ENCODE assay signal across 9 cellular contexts in the genomic region with DNA sequence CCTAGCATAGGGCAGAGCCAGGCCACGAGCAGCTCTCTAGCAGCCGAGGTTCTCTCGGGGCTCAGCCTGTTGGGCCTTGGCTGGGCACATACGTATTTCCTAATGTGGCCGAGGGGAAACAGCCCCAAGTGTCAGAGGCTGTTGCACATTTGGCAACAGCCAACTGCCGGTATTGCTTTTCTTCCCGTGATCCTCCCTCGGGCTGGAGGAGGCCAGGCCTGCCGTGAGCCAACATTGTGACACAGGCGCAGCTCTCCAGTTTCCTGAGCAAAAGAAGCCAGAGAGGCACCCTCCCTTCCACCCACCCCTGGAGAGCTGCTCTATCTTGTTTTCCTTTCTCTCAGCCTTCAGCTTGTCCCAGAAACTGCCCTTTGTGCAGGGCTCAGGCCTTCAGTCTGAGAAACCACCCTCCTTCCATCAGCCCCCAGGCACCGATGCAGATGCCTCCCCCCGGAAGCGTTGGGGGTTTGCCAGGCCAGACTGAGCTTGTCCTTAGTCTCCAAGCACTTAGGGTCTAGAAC. TPM values are rescaled to one million over a fixed set of nuclear protein-coding genes. Genes with fewer than 3 reads are reported as not detected.
DNase-seq lines count a peak whose midpoint lies in the region; ATAC-seq, FAIRE-seq and TF ChIP-seq lines count a peak whose summit lies in the region.
"Had no signal": no experiment of that assay in that cellular context is flagged by ENCODE, and none has a peak within 500 bp of the region (broad histone marks: within the 10 kb centered on the region; RNA-seq: fewer than 3 reads in every experiment).

No MANE protein-coding gene starts in this region.

- H3K27ac ChIP-seq in H9 (ENCODE audit: insufficient read length, low read depth, low read length), result no peak overlapping the region
- peak overlapping the region; percentile 93 to 98 for H3K27ac ChIP-seq in breast epithelium

- H3K4me3 Mint-ChIP-seq in H9, result no peak overlapping the region; a peak in 1 of 5 replicates

- no peak overlapping the region for H3K9ac ChIP-seq in H9 (ENCODE audit: extremely low read depth, insufficient read length, low read length)

- H3T11ph ChIP-seq in H9 (ENCODE audit: low read length), result no peak overlapping the region

- H4K8ac ChIP-seq in H9 (replicated peaks; ENCODE audit: insufficient read length, low read depth, low read length), result no peak overlapping the region

- H4K20me1 ChIP-seq in H9 (ENCODE audit: control insufficient read depth, insufficient read depth, insufficient read length), result peaks cover 2% of the 10 kb centered on the region

- H3K4me2 ChIP-seq in H9 (ENCODE audit: insufficient read depth, insufficient read length, low read length), result no peak overlapping the region

- no peak overlapping the region for H3K4ac ChIP-seq in H9 (ENCODE audit: low read depth, low read length)

- no peaks in the 10 kb centered on the region for H3K9me3 ChIP-seq in H9 (ENCODE audit: control insufficient read depth, low read depth, low read length)
- no peaks in the 10 kb centered on the region for H3K9me3 ChIP-seq in breast epithelium

- no peaks in the 10 kb centered on the region for H3K36me3 Mint-ChIP-seq in H9 (ENCODE audit: insufficient read depth in 1 of 3, low read depth in 3 of 3)
- H3K36me3 Mint-ChIP-seq in activated naive CD4-positive, alpha-beta T cell treated with anti-CD3 and anti-CD28 coated beads, Interleukin-2, amount 50 U/mL, for 72 hours, result no peaks in the 10 kb centered on the region

- DNase-seq in H9 (no peak), breast epithelium (ENCODE audit: low spot score in 2 of 2) (peak; percentile 69 to 87), hypothalamus (lab: John Stamatoyannopoulos, UW) (peak in 34 of 51 donors; percentile 13 to 84 (median 58)), sciatic nerve (ENCODE audit: low spot score) (peak; percentile 85), H54 (ENCODE audit: insufficient read length, low spot score) (no peak), NCI-H2029 treated with DMSO at 0.1 percent for 48 hours (lab: John Stamatoyannopoulos, UW) (no peak), DMS79 (lab: John Stamatoyannopoulos, UW) (no peak)
- no peak for DNase-seq in activated naive CD4-positive, alpha-beta T cell treated with anti-CD3 and anti-CD28 coated beads, Interleukin-2, amount 50 U/mL, for 72 hours (ENCODE audit: low spot score in 2 of 2)
- DNase-seq: NCI-H1694 had no signal

- H3K79me2 ChIP-seq in H9 (ENCODE audit: insufficient read depth, low read length), result no peaks in the 10 kb centered on the region

- no peak overlapping the region for H3K56ac ChIP-seq in H9 (ENCODE audit: insufficient read length, low read depth, low read length)

- no peaks in the 10 kb centered on the region for H3K23me2 ChIP-seq in H9 (ENCODE audit: insufficient read length, low read depth, low read length, poor library complexity, severe bottlenecking)

- H3K27me3 Mint-ChIP-seq in H9 (ENCODE audit: low read depth), result peaks cover 3% of the 10 kb centered on the region; the same call in 1 of the 2 replicates

- ATAC-seq in sciatic nerve, result peak; percentile 94
- no peak for ATAC-seq in activated naive CD4-positive, alpha-beta T cell treated with anti-CD3 and anti-CD28 coated beads, Interleukin-2, amount 50 U/mL, for 72 hours

- FAIRE-seq in H54 (lab: Jason Lieb, UNC), result no peak

- H2AFZ ChIP-seq in H9 (ENCODE audit: low read length), result no peak overlapping the region

- no peak overlapping the region for H2BK120ac ChIP-seq in H9 (ENCODE audit: low read depth, low read length, poor library complexity, severe bottlenecking)

- no CpG with 5 or more reads among the region's 13 CpGs for WGBS in H9 (ENCODE audit: extremely low coverage, insufficient read length, low lambda C conversion rate)

- H3K27me3 ChIP-seq in H9 (ENCODE audit: insufficient read depth, low read length) (no peaks in the 10 kb centered on the region), breast epithelium (no peaks in the 10 kb centered on the region)

- TF ChIP-seq POLR2A in breast epithelium (IDR thresholded peaks at IDR 0.05) (no peak), H54 (IDR thresholded peaks at IDR 0.05; ENCODE audit: low read depth, low read length) (no peak)

- H3K79me1 ChIP-seq in H9 (ENCODE audit: insufficient read depth, low read depth, low read length, poor library complexity, severe bottlenecking), result no peaks in the 10 kb centered on the region

- H4K91ac ChIP-seq in H9 (ENCODE audit: insufficient read length, low read depth, low read length), result no peak overlapping the region

- H3K23ac ChIP-seq in H9 (ENCODE audit: insufficient read length, low read depth, low read length), result no peak overlapping the region

- no peak overlapping the region for H3K18ac ChIP-seq in H9 (ENCODE audit: insufficient read length, low read depth, low read length)

- no peak overlapping the region for H2BK12ac ChIP-seq in H9 (ENCODE audit: insufficient read length, low read depth, low read length)

- intact Hi-C loops in breast epithelium (cut with DNase I; ENCODE audit: low total_unique reads), result loop anchor here (10.0 kb wide), 1 partner anchor 64 kb away; no protein-coding TSS in a partner anchor
- intact Hi-C loops in sciatic nerve (cut with DNase I), result no loop called here

- H2BK20ac ChIP-seq in H9 (ENCODE audit: low read depth, low read length, poor library complexity, severe bottlenecking), result no peak overlapping the region

- H3K27ac Mint-ChIP-seq in H9, result peak overlapping the region in 2 of 3 experiments; percentile 55 to 66; a peak in 2 of 7 replicates
- H3K27ac Mint-ChIP-seq in activated naive CD4-positive, alpha-beta T cell treated with anti-CD3 and anti-CD28 coated beads, Interleukin-2, amount 50 U/mL, for 72 hours, result no peak overlapping the region

- H2BK5ac ChIP-seq in H9 (ENCODE audit: insufficient read length, low read length), result no peak overlapping the region

- H3K14ac ChIP-seq in H9 (ENCODE audit: insufficient read depth, low read length), result no peak overlapping the region

- H3K4me1 ChIP-seq in H9 (ENCODE audit: insufficient read depth, low read length) (no peaks in the 10 kb centered on the region), breast epithelium (peaks cover 15 to 20% of the 10 kb centered on the region in 2 donors)

- H3K36me3 ChIP-seq in breast epithelium, result no peaks in the 10 kb centered on the region

- TF ChIP-seq CTCF in H9 (conservative IDR thresholded peaks at IDR 0.05) (no peak), breast epithelium (IDR thresholded peaks at IDR 0.05) (no peak)

- no peak overlapping the region for H2BK15ac ChIP-seq in H9 (ENCODE audit: low read depth, low read length)

- H4K5ac ChIP-seq in H9 (ENCODE audit: insufficient read length, low read depth, low read length), result no peak overlapping the region

- H3K9me3 Mint-ChIP-seq in H9, result no peaks in the 10 kb centered on the region
- H3K9me3 Mint-ChIP-seq in activated naive CD4-positive, alpha-beta T cell treated with anti-CD3 and anti-CD28 coated beads, Interleukin-2, amount 50 U/mL, for 72 hours, result no peaks in the 10 kb centered on the region

- peaks cover 11 to 24% of the 10 kb centered on the region in 2 experiments for H3K4me1 Mint-ChIP-seq in H9

- peak overlapping the region in 1 of 3 donors; percentile 33 for H3K4me3 ChIP-seq in breast epithelium

- H2AK5ac ChIP-seq in H9 (ENCODE audit: insufficient read length, low read length), result no peak overlapping the region

RNA-seq across cellular contexts. Expression of a gene that starts 5.1 kb away (rescaled TPM):
- not detected in 2 replicates for total RNA-seq in H9 (2021)
- under 1 TPM in 1 of 3 donors, not detected in 2; 0.59 TPM for total RNA-seq in breast epithelium
- total RNA-seq in sciatic nerve, result 2.3 TPM
- not detected for total RNA-seq in activated naive CD4-positive, alpha-beta T cell treated with anti-CD3 and anti-CD28 coated beads, Interleukin-2, amount 50 U/mL, for 72 hours

RNA-seq across cellular contexts. Expression of a gene that starts 38.3 kb away (rescaled TPM):
- 0.17 and 0.18 TPM in 2 replicates for total RNA-seq in H9 (2021)
- total RNA-seq in breast epithelium, result 1 to 10 TPM; 2.1 to 5.1 (median 4.3) TPM
- 56.0 TPM for total RNA-seq in sciatic nerve
- not detected for total RNA-seq in activated naive CD4-positive, alpha-beta T cell treated with anti-CD3 and anti-CD28 coated beads, Interleukin-2, amount 50 U/mL, for 72 hours

RNA-seq across cellular contexts. Expression of a gene that starts 47.5 kb away (rescaled TPM):
- total RNA-seq in H9 (2021) (0.35 and 0.52 TPM in 2 replicates), breast epithelium (10 to 100 TPM in 1 of 3 donors, 1 to 10 TPM in 1, under 1 TPM in 1; 0.73 to 15.0 (median 3.9) TPM), sciatic nerve (0.40 TPM)
- total RNA-seq in activated naive CD4-positive, alpha-beta T cell treated with anti-CD3 and anti-CD28 coated beads, Interleukin-2, amount 50 U/mL, for 72 hours, result not detected

Comparison
In these comparisons a context has a peak if more than half of its experiments do, and no peak if none do; other contexts are left out.
1. DNase-seq: peak in breast epithelium (2 of 2), hypothalamus (34 of 51) and sciatic nerve (single experiment); none in H9 (single experiment), H54 (single experiment), NCI-H2029 treated with DMSO at 0.1 percent for 48 hours (single experiment), activated naive CD4-positive, alpha-beta T cell treated with anti-CD3 and anti-CD28 coated beads, Interleukin-2, amount 50 U/mL, for 72 hours (0 of 2) and DMS79 (single experiment).
2. H3K27ac Mint-ChIP-seq: peak in H9 (2 of 3); none in activated naive CD4-positive, alpha-beta T cell treated with anti-CD3 and anti-CD28 coated beads, Interleukin-2, amount 50 U/mL, for 72 hours (0 of 2).